ENCODE assay signal across 3 cellular contexts in genomic region chr5:37703841-37704241, GRCh38.
TF ChIP-seq lines count a peak whose summit lies in the region.

No MANE protein-coding gene starts in this region.

TF ChIP-seq in HEK293, 187 proteins besides CTCF, POLR2A, EP300 and RAD21 (continues in another document):
- TF ChIP-seq PRDM1 (tag by site-specific recombination; IDR thresholded peaks at IDR 0.05) (no peak), ZNF138 (tag by site-specific recombination; IDR thresholded peaks at IDR 0.05; ENCODE audit: borderline replicate concordance) (no peak), ZSCAN30 (tag by site-specific recombination; IDR thresholded peaks at IDR 0.05) (no peak), ZNF266 (tag by site-specific recombination; IDR thresholded peaks at IDR 0.05; ENCODE audit: low read depth) (no peak), ZBTB6 (tag by site-specific recombination; IDR thresholded peaks at IDR 0.05) (no peak), ZNF394 (tag by site-specific recombination; IDR thresholded peaks at IDR 0.05; ENCODE audit: borderline replicate concordance) (no peak), HOXC10 (CRISPR knock-in tag; IDR thresholded peaks at IDR 0.05) (no peak), ZNF571 (tag by site-specific recombination; IDR thresholded peaks at IDR 0.05) (no peak), ZSCAN16 (tag by site-specific recombination; IDR thresholded peaks at IDR 0.05) (no peak), SP3 (tag by site-specific recombination; IDR thresholded peaks at IDR 0.05) (no peak), ZEB2 (tag by site-specific recombination; IDR thresholded peaks at IDR 0.05) (peak; percentile 66), ZNF280D (tag by site-specific recombination; IDR thresholded peaks at IDR 0.05) (no peak), ZNF391 (tag by site-specific recombination; IDR thresholded peaks at IDR 0.05; ENCODE audit: borderline replicate concordance, low read depth) (no peak), AEBP2 (tag by site-specific recombination; IDR thresholded peaks at IDR 0.05; ENCODE audit: borderline replicate concordance) (no peak), ZNF501 (tag by site-specific recombination; IDR thresholded peaks at IDR 0.05) (no peak)

TF ChIP-seq in SK-N-SH, 30 proteins besides CTCF, POLR2A, EP300 and RAD21:
- TF ChIP-seq JUND (IDR thresholded peaks at IDR 0.05): peak; percentile 44; the same call in 1 of the 2 replicates
- no peak for TF ChIP-seq FOSL2 (IDR thresholded peaks at IDR 0.05; ENCODE audit: borderline replicate concordance, low read depth)
- TF ChIP-seq NFIC (IDR thresholded peaks at IDR 0.05; ENCODE audit: borderline replicate concordance): peak; percentile 40; the same call in 1 of the 2 replicates
- TF ChIP-seq TCF12 (IDR thresholded peaks at IDR 0.05): peak; percentile 29; the same call in 1 of the 2 replicates
- peak; percentile 11; the same call in 1 of the 2 replicates for TF ChIP-seq PBX3 (IDR thresholded peaks at IDR 0.05)
- TF ChIP-seq USF1 (IDR thresholded peaks at IDR 0.05; ENCODE audit: borderline replicate concordance, low read depth): no peak

TF ChIP-seq in endothelial cell of umbilical vein, 7 proteins besides CTCF, POLR2A, EP300 and RAD21:
- peak; percentile 30 for TF ChIP-seq FOS (IDR thresholded peaks at IDR 0.05; ENCODE audit: borderline replicate concordance, insufficient read depth, low read length)
- no peak for TF ChIP-seq MYC (IDR thresholded peaks at IDR 0.05; ENCODE audit: low read depth, low read length)
- TF ChIP-seq GATA2 (IDR thresholded peaks at IDR 0.05; ENCODE audit: insufficient read depth, insufficient read length, low read depth, low read length): peak; percentile 49
- no peak for TF ChIP-seq POLR2AphosphoS5 (IDR thresholded peaks at IDR 0.05; ENCODE audit: insufficient read depth, low read depth, low read length)
- no peak for TF ChIP-seq MAX (IDR thresholded peaks at IDR 0.05; ENCODE audit: insufficient read depth, insufficient read length)
- no peak for TF ChIP-seq EZH2 (IDR thresholded peaks at IDR 0.05; ENCODE audit: borderline replicate concordance, low read depth, low read length, severe bottlenecking)
- TF ChIP-seq JUN (IDR thresholded peaks at IDR 0.05; ENCODE audit: borderline replicate concordance, insufficient read depth, insufficient read length, low read depth): peak; percentile 50
